ENCODE assay signal across 16 cellular contexts in the genomic region with DNA sequence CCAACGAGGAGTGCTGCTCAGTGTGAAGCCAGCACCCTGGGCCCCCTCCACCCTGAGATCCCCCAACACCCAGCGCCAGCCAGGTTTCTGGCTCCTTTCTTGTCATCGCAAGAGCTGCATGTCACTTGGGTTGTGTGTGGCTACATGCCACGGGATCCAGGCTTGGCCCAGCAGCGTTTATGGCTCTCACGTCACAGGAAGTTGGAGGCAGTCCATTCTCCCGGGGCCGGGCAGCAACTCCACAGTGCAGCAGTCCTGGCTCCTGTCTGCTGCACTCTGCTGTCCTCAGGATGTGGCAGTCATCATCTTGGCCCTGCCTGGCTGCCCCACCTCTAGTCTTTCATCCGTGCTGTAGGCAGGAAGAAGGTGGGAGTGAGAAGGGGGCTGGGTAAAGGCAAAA. TPM values are rescaled to one million over a fixed set of nuclear protein-coding genes. Genes with fewer than 3 reads are reported as not detected.
A peak's percentile ranks its signal among the peaks of the same experiment; 100 is the strongest.
DNase-seq lines count a peak whose midpoint lies in the region; ATAC-seq and TF ChIP-seq lines count a peak whose summit lies in the region.
"Had no signal": no experiment of that assay in that cellular context is flagged by ENCODE, and none has a peak within 500 bp of the region (broad histone marks: within the 10 kb centered on the region; RNA-seq: fewer than 3 reads in every experiment).

No MANE protein-coding gene starts in this region.

- H3K9me3 ChIP-seq in psoas muscle, result no peaks in the 10 kb centered on the region
- H3K9me3 ChIP-seq: gastrocnemius medialis had no signal

- H3K36me3 ChIP-seq in psoas muscle (ENCODE audit: insufficient read depth in 1 of 2, low read depth in 1 of 2), result no peaks in the 10 kb centered on the region
- H3K36me3 ChIP-seq: gastrocnemius medialis had no signal

- H3K27ac Mint-ChIP-seq in activated naive CD8-positive, alpha-beta T cell treated with anti-CD3 and anti-CD28 coated beads, Interleukin-2, amount 50 U/mL, for 24 hours, result no peak overlapping the region

- no peak overlapping the region for H3K4me3 Mint-ChIP-seq in activated naive CD8-positive, alpha-beta T cell treated with anti-CD3 and anti-CD28 coated beads, Interleukin-2, amount 50 U/mL, for 24 hours
- H3K4me3 Mint-ChIP-seq: naive B cell had no signal

- H3K4me1 ChIP-seq in psoas muscle, result no peaks in the 10 kb centered on the region
- H3K4me1 ChIP-seq: gastrocnemius medialis had no signal

- H3K36me3 Mint-ChIP-seq in activated naive CD8-positive, alpha-beta T cell treated with anti-CD3 and anti-CD28 coated beads, Interleukin-2, amount 50 U/mL, for 24 hours (ENCODE audit: low read depth), result no peaks in the 10 kb centered on the region
- H3K36me3 Mint-ChIP-seq: naive B cell had no signal

- no peaks in the 10 kb centered on the region for H3K27me3 Mint-ChIP-seq in activated naive CD8-positive, alpha-beta T cell treated with anti-CD3 and anti-CD28 coated beads, Interleukin-2, amount 50 U/mL, for 24 hours
- H3K27me3 Mint-ChIP-seq: naive B cell had no signal

- 12 to 23% (median 19%) methylated on average over 9 of the region's 9 CpGs for WGBS in psoas muscle, 3 donors

- peak in 3 of 4 donors; percentile 27 to 48 (median 28) for ATAC-seq in psoas muscle
- no peak for ATAC-seq in activated naive CD8-positive, alpha-beta T cell treated with anti-CD3 and anti-CD28 coated beads, Interleukin-2, amount 50 U/mL, for 24 hours
- no peak for ATAC-seq in GM18519 (IDR thresholded peaks at IDR 0.05; ENCODE audit: low FRiP score, unreplicated experiment)
- no peak for ATAC-seq in HG03135 (IDR thresholded peaks at IDR 0.05; ENCODE audit: unreplicated experiment)
- ATAC-seq: gastrocnemius medialis; stimulated activated naive CD8-positive, alpha-beta T cell treated with anti-CD3 and anti-CD28 coated beads, Interleukin-15, Interleukin-2, amounts not matched to agents 100 U/mL and 50 U/mL, for 24 hours had no signal

- H3K9me3 Mint-ChIP-seq in activated naive CD8-positive, alpha-beta T cell treated with anti-CD3 and anti-CD28 coated beads, Interleukin-2, amount 50 U/mL, for 24 hours, result no peaks in the 10 kb centered on the region
- H3K9me3 Mint-ChIP-seq: naive B cell had no signal

- intact Hi-C loops in psoas muscle (cut with DNase I), result no loop called here

- H3K4me3 ChIP-seq in foreskin fibroblast (ENCODE audit: low read depth in 1 of 2, low read length in 2 of 2) (no peak overlapping the region), psoas muscle (no peak overlapping the region)
- H3K4me3 ChIP-seq: gastrocnemius medialis had no signal

- no peaks in the 10 kb centered on the region for H3K4me1 Mint-ChIP-seq in activated naive CD8-positive, alpha-beta T cell treated with anti-CD3 and anti-CD28 coated beads, Interleukin-2, amount 50 U/mL, for 24 hours

- DNase-seq in GM03348 (ENCODE audit: low spot score) (peak; percentile 57), anterior cingulate cortex (lab: John Stamatoyannopoulos, UW) (peak in 30 of 58 donors; percentile 8 to 60 (median 36)), foreskin fibroblast (peak; percentile 69 to 80), psoas muscle (no peak), KG1 (lab: John Stamatoyannopoulos, UW) (no peak)
- no peak for DNase-seq in activated naive CD8-positive, alpha-beta T cell treated with anti-CD3 and anti-CD28 coated beads, Interleukin-2, amount 50 U/mL, for 24 hours
- DNase-seq: activated naive CD4-positive, alpha-beta T cell; gastrocnemius medialis; kidney glomerular epithelial cell; naive B cell; NCI-H187 treated with DMSO at 0.1 percent for 48 hours; SHP77 treated with DMSO at 0.1 percent for 48 hours; stimulated activated naive CD8-positive, alpha-beta T cell treated with anti-CD3 and anti-CD28 coated beads, Interleukin-15, Interleukin-2, amounts not matched to agents 100 U/mL and 50 U/mL, for 24 hours had no signal

- TF ChIP-seq CTCF in foreskin fibroblast (IDR thresholded peaks at IDR 0.05; ENCODE audit: low read depth, low read length) (no peak), psoas muscle (IDR thresholded peaks at IDR 0.05) (no peak)

- no peaks in the 10 kb centered on the region for H3K27me3 ChIP-seq in psoas muscle (ENCODE audit: insufficient read depth in 3 of 3, low read length in 2 of 3)
- H3K27me3 ChIP-seq: gastrocnemius medialis had no signal

- H3K27ac ChIP-seq in psoas muscle, result no peak overlapping the region
- H3K27ac ChIP-seq: gastrocnemius medialis, KMS-11 had no signal

RNA-seq across cellular contexts. Expression of a gene that starts 42.7 kb away (rescaled TPM):
- total RNA-seq in psoas muscle, result 1 to 10 TPM in 2 of 4 donors, under 1 TPM in 2; 0.41 to 4.1 (median 1.1) TPM
- under 1 TPM; 0.13 to 0.25 (median 0.23) TPM for polyA plus RNA-seq in psoas muscle

Comparison
In these comparisons a context has a peak if more than half of its experiments do, and no peak if none do; other contexts are left out.
1. DNase-seq: peak in GM03348 (single experiment), anterior cingulate cortex (30 of 58) and foreskin fibroblast (2 of 2); none in psoas muscle (0 of 2), KG1 (single experiment) and activated naive CD8-positive, alpha-beta T cell treated with anti-CD3 and anti-CD28 coated beads, Interleukin-2, amount 50 U/mL, for 24 hours (single experiment).
2. ATAC-seq: peak in psoas muscle (3 of 4); none in activated naive CD8-positive, alpha-beta T cell treated with anti-CD3 and anti-CD28 coated beads, Interleukin-2, amount 50 U/mL, for 24 hours (single experiment), GM18519 (single experiment) and HG03135 (single experiment).